ENCODE assay signal across 24 cellular contexts in genomic region chr12:102413396-102413795, GRCh38.
DNase-seq lines count a peak whose midpoint lies in the region; ATAC-seq and TF ChIP-seq lines count a peak whose summit lies in the region.
"Had no signal": no experiment of that assay in that cellular context is flagged by ENCODE, and none has a peak within 500 bp of the region (broad histone marks: within the 10 kb centered on the region; RNA-seq: fewer than 3 reads in every experiment).

No MANE protein-coding gene starts in this region.

- no peaks in the 10 kb centered on the region for H3K27me3 Mint-ChIP-seq in nephron (ENCODE audit: low read depth)

- H3K27ac ChIP-seq in SK-N-MC = peak overlapping the region; percentile 34; the same call in 1 of the 2 replicates
- H3K27ac ChIP-seq: BLaER1 had no signal

- no peak for TF ChIP-seq CTCF in nephron (IDR thresholded peaks at IDR 0.05; ENCODE audit: unreplicated experiment in 3 of 3)

- no peaks in the 10 kb centered on the region for H3K9me3 ChIP-seq in SK-N-MC (ENCODE audit: low read depth, low read length)
- H3K9me3 ChIP-seq: BE2C, BLaER1 had no signal

- peaks cover 24% of the 10 kb centered on the region for H3K36me3 Mint-ChIP-seq in nephron (ENCODE audit: low read depth)
- H3K36me3 Mint-ChIP-seq: CD14-positive monocyte; CD4-positive, alpha-beta memory T cell; CD4-positive, CD25-positive, alpha-beta regulatory T cell; CD8-positive, alpha-beta memory T cell had no signal

- DNase-seq in SK-N-MC (ENCODE audit: low read depth, low spot score) (no peak), left lobe of liver (ENCODE audit: low spot score) (peak; percentile 60)
- no peak for DNase-seq in activated CD4-positive, CD25-positive, alpha-beta regulatory T cell (lab: John Stamatoyannopoulos, UW)
- no peak for DNase-seq in activated CD4-positive, CD25-positive, alpha-beta regulatory T cell treated with anti-CD3 and anti-CD28 coated beads, Interleukin-2, amount 50 U/mL, for 72 hours
- DNase-seq: 8988T; ACHN; BE2C; C1 segment of cervical spinal cord; CD4-positive, alpha-beta memory T cell; CD4-positive, CD25-positive, alpha-beta regulatory T cell; CD8-positive, alpha-beta memory T cell; COR-L47; DMS 273 treated with DMSO at 0.1 percent for 48 hours; DMS153; DMS53; DMS79; DND-41; EL; GDM1 had no signal

- no peak overlapping the region for H3K9ac ChIP-seq in SK-N-MC (ENCODE audit: insufficient read length)
- H3K9ac ChIP-seq: BLaER1 had no signal

- H3K27ac Mint-ChIP-seq in nephron = peak overlapping the region in 2 of 3 experiments; percentile 40 to 58
- H3K27ac Mint-ChIP-seq: CD14-positive monocyte; CD4-positive, alpha-beta memory T cell; CD4-positive, CD25-positive, alpha-beta regulatory T cell; CD8-positive, alpha-beta memory T cell had no signal

- H3K36me3 ChIP-seq in SK-N-MC (ENCODE audit: insufficient read depth, low read length) = peaks cover 20% of the 10 kb centered on the region
- H3K36me3 ChIP-seq: BE2C, BLaER1 had no signal

- ATAC-seq in left lobe of liver (peak; percentile 77), HG02642 (IDR thresholded peaks at IDR 0.05; ENCODE audit: poor library complexity, unreplicated experiment) (no peak)
- ATAC-seq: GM12878 had no signal

- peaks cover 16% of the 10 kb centered on the region for H3K4me1 Mint-ChIP-seq in nephron
- H3K4me1 Mint-ChIP-seq: CD14-positive monocyte; CD4-positive, alpha-beta memory T cell; CD4-positive, CD25-positive, alpha-beta regulatory T cell; CD8-positive, alpha-beta memory T cell had no signal

- H3K4me3 Mint-ChIP-seq in nephron = no peak overlapping the region
- H3K4me3 Mint-ChIP-seq: CD14-positive monocyte; CD4-positive, alpha-beta memory T cell; CD4-positive, CD25-positive, alpha-beta regulatory T cell; CD8-positive, alpha-beta memory T cell had no signal

- H3K9me3 Mint-ChIP-seq in nephron = no peaks in the 10 kb centered on the region
- H3K9me3 Mint-ChIP-seq: CD8-positive, alpha-beta memory T cell had no signal

- no peak overlapping the region for H3K4me3 ChIP-seq in SK-N-MC
- H3K4me3 ChIP-seq: BLaER1, GM12878 had no signal
